1 cellular context compared by ENCODE assay signal in the genomic region with DNA sequence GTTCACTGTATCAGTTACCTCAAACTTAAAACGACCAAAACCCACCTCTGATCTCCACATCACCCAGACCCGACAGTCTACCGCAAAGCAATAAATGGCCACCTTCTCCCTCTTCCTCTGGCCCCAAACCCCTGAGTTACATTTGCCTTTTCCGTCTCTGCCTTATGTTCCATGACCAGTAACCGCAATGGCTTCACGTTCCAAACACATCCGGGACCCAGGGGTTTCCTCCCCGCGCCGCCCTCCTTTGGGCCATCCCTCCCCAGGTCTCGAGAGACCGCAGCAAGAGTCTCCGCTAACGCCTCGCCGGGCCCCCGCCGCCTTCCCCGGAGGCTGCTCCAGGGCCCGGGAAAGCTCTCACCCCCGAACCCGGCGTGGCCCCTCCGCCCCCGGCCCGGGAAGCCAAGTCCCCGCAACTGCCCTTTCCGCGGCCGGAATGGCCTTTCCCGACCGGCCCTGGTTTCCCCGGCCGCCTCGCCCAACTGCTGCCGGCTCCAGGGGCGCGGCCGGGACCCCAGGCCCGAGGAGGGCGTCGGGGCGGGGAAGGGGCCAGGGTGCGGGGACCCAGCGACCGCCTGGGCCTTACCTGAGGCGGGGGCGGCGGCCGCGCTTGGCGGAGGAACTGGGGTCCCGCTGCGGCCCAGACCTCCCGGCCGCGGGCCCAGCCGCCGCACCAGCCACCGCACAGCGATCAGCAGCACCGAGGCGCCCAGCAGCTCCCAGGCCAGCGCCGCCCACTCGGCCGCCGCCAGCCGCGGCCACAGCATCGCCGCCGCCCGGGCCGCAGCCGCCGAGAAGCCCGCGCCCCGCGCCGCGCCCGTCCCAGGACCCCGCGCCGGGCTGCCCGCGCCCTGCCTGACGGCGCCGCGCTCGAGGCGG.
A peak's percentile ranks its signal among the peaks of the same experiment; 100 is the strongest.
TF ChIP-seq lines count a peak whose summit lies in the region.

TSS of gene ANKLE2 (minus strand) at position 801 of the 879 bp plus-strand sequence. CDS start at position 767, 34 bp downstream.

TF ChIP-seq in GM12878, 131 proteins besides CTCF, POLR2A, EP300 and RAD21 (continued from another document):
- TF ChIP-seq IRF3 (IDR thresholded peaks at IDR 0.05) = no peak
- TF ChIP-seq POLR2AphosphoS2 (IDR thresholded peaks at IDR 0.05; ENCODE audit: low read depth, low read length) = 0 out of 2 replicates have a peak, but pooled peaks have one; percentile 20
- TF ChIP-seq NFIC (IDR thresholded peaks at IDR 0.05; ENCODE audit: low read depth, low read length) = no peak
TF ChIP-seq in GM12878: peak in this region for 15.
